Comparison of ENCODE assay signal across 13 cellular contexts in genomic region chr2:213306320-213306942, GRCh38. TPM values are rescaled to one million over a fixed set of nuclear protein-coding genes. Genes with fewer than 3 reads are reported as not detected.
DNase-seq lines count a peak whose midpoint lies in the region; ATAC-seq, FAIRE-seq and TF ChIP-seq lines count a peak whose summit lies in the region.
"Had no signal": no experiment of that assay in that cellular context is flagged by ENCODE, and none has a peak within 500 bp of the region (broad histone marks: within the 10 kb centered on the region; RNA-seq: fewer than 3 reads in every experiment).

No MANE protein-coding gene starts in this region.

- intact Hi-C loops in MCF 10A (cut with micrococcal nuclease) (no loop called here), breast epithelium (cut with DNase I; ENCODE audit: low total_unique reads) (no loop called here), right cardiac atrium (cut with DNase I) (no loop called here)

- no peaks in the 10 kb centered on the region for H4K20me1 ChIP-seq in astrocyte (ENCODE audit: insufficient read depth, low read length)

- FAIRE-seq in astrocyte (lab: Jason Lieb, UNC), result no peak

- TF ChIP-seq POLR2A in breast epithelium (IDR thresholded peaks at IDR 0.05), result no peak

- BruUV-seq in MCF 10A (replicated peaks; lab: Mats Ljungman, UMichigan), result no TSS peak

- H3K9me3 ChIP-seq in breast epithelium (peaks cover 17 to 39% of the 10 kb centered on the region in 2 donors), astrocyte (ENCODE audit: insufficient read depth, low read depth, low read length) (peaks cover 8% of the 10 kb centered on the region), right cardiac atrium (ENCODE audit: control insufficient read depth, low read length) (no peaks in the 10 kb centered on the region)

- WGBS in right cardiac atrium, result 41% methylated on average over 3 of the region's 3 CpGs

- H3K27ac Mint-ChIP-seq in MCF 10A (ENCODE audit: low read depth, unreplicated experiment) (no peak overlapping the region), astrocyte (ENCODE audit: unreplicated experiment) (peak overlapping the region; percentile 60)
- no peak overlapping the region for H3K27ac Mint-ChIP-seq in activated naive CD4-positive, alpha-beta T cell treated with anti-CD3 and anti-CD28 coated beads, Interleukin-2, amount 10 ng/mL, durations not matched to agents 7 days and 5 days
- H3K27ac Mint-ChIP-seq: natural killer cell treated with Interleukin-12 subunit alpha and Interleukin-12 subunit beta and Interleukin-15 and Interleukin-18, amount 100 ng/mL, for 72 hours; WTC11 had no signal

- H3K9ac ChIP-seq in astrocyte (ENCODE audit: low read length), result no peak overlapping the region

- POLR2A ChIA-PET in MCF 10A (lab: Yijun Ruan, JAX), result no interaction called here

- H3K27me3 Mint-ChIP-seq in MCF 10A (ENCODE audit: insufficient read depth, unreplicated experiment) (no peaks in the 10 kb centered on the region), astrocyte (ENCODE audit: low read depth, unreplicated experiment) (no peaks in the 10 kb centered on the region)
- no peaks in the 10 kb centered on the region for H3K27me3 Mint-ChIP-seq in activated naive CD4-positive, alpha-beta T cell treated with anti-CD3 and anti-CD28 coated beads, Interleukin-2, amount 10 ng/mL, durations not matched to agents 7 days and 5 days
- H3K27me3 Mint-ChIP-seq: natural killer cell treated with Interleukin-12 subunit alpha and Interleukin-12 subunit beta and Interleukin-15 and Interleukin-18, amount 100 ng/mL, for 72 hours had no signal

- H3K79me2 ChIP-seq in astrocyte (ENCODE audit: insufficient read depth, low read length), result no peaks in the 10 kb centered on the region

- no peaks in the 10 kb centered on the region for H3K4me1 Mint-ChIP-seq in MCF 10A (ENCODE audit: insufficient read depth, unreplicated experiment)
- H3K4me1 Mint-ChIP-seq in astrocyte (ENCODE audit: low read depth, unreplicated experiment), result peaks cover 9% of the 10 kb centered on the region
- H3K4me1 Mint-ChIP-seq in activated naive CD4-positive, alpha-beta T cell treated with anti-CD3 and anti-CD28 coated beads, Interleukin-2, amount 10 ng/mL, durations not matched to agents 7 days and 5 days, result no peaks in the 10 kb centered on the region
- H3K4me1 Mint-ChIP-seq: WTC11 had no signal

- H3K27ac ChIP-seq in breast epithelium (no peak overlapping the region), astrocyte (ENCODE audit: low read depth, low read length) (no peak overlapping the region), right cardiac atrium (ENCODE audit: low read length) (no peak overlapping the region)
- H3K27ac ChIP-seq: dorsolateral prefrontal cortex had no signal

- CTCF ChIA-PET in MCF 10A (lab: Yijun Ruan, JAX), result interaction anchor here (0.6 kb wide), 1 partner anchor 191 kb away, joined by 3 read pairs; no protein-coding TSS in a partner anchor
- CTCF ChIA-PET in activated naive CD4-positive, alpha-beta T cell treated with anti-CD3 and anti-CD28 coated beads, Interleukin-2, amount 10 ng/mL, durations not matched to agents 7 days and 5 days (lab: Charles Lee), result no interaction called here

- DNase-seq in MCF 10A (ENCODE audit: unreplicated experiment) (peak; percentile 62), breast epithelium (ENCODE audit: low spot score in 2 of 2) (no peak), astrocyte (ENCODE audit: low read depth) (peak; percentile 65), right cardiac atrium (peak; percentile 59 to 78 (median 66)), ureter (ENCODE audit: low spot score) (peak; percentile 50), NCI-H526 (lab: John Stamatoyannopoulos, UW) (no peak), NCI-H1436 treated with DMSO at 0.1 percent for 48 hours (lab: John Stamatoyannopoulos, UW) (no peak)
- DNase-seq in activated naive CD4-positive, alpha-beta T cell treated with anti-CD3 and anti-CD28 coated beads, Interleukin-2, amount 10 ng/mL, durations not matched to agents 7 days and 5 days, result no peak
- DNase-seq: dorsolateral prefrontal cortex; NCI-H1048; stimulated activated naive CD4-positive, alpha-beta T cell treated with Interleukin-2 at 50 U/mL for 16 hours had no signal

- TF ChIP-seq CTCF in MCF 10A (IDR thresholded peaks at IDR 0.05; ENCODE audit: unreplicated experiment), result no peak
- no peak for TF ChIP-seq CTCF in breast epithelium (IDR thresholded peaks at IDR 0.05)
- TF ChIP-seq CTCF in astrocyte (IDR thresholded peaks at IDR 0.05; ENCODE audit: insufficient read depth, low read depth, low read length), result no peak

- no peaks in the 10 kb centered on the region for H3K27me3 ChIP-seq in breast epithelium
- no peaks in the 10 kb centered on the region for H3K27me3 ChIP-seq in astrocyte (ENCODE audit: insufficient read depth, low read length)
- no peaks in the 10 kb centered on the region for H3K27me3 ChIP-seq in right cardiac atrium (ENCODE audit: control insufficient read depth, insufficient read depth)
- H3K27me3 ChIP-seq: dorsolateral prefrontal cortex had no signal

- no peak overlapping the region for H3K4me2 ChIP-seq in astrocyte (ENCODE audit: low read length)

- no peak overlapping the region for H2AFZ ChIP-seq in astrocyte (ENCODE audit: low read depth, low read length)

- H3K9me3 Mint-ChIP-seq in MCF 10A (ENCODE audit: unreplicated experiment) (peaks cover 14% of the 10 kb centered on the region), astrocyte (ENCODE audit: unreplicated experiment) (peaks cover 23% of the 10 kb centered on the region)
- peaks cover 22% of the 10 kb centered on the region for H3K9me3 Mint-ChIP-seq in activated naive CD4-positive, alpha-beta T cell treated with anti-CD3 and anti-CD28 coated beads, Interleukin-2, amount 10 ng/mL, durations not matched to agents 7 days and 5 days

- H3K4me3 ChIP-seq in breast epithelium, result no peak overlapping the region
- H3K4me3 ChIP-seq in astrocyte (ENCODE audit: insufficient read depth, low read depth, low read length), result no peak overlapping the region
- no peak overlapping the region for H3K4me3 ChIP-seq in right cardiac atrium (ENCODE audit: low read length)
- H3K4me3 ChIP-seq: dorsolateral prefrontal cortex had no signal

- ATAC-seq in right cardiac atrium, result peak; percentile 55 to 90
- ATAC-seq: natural killer cell treated with Interleukin-12 subunit alpha and Interleukin-12 subunit beta and Interleukin-15 and Interleukin-18, amount 100 ng/mL, for 72 hours; WTC11 had no signal

- H3K36me3 Mint-ChIP-seq in MCF 10A (ENCODE audit: insufficient read depth, unreplicated experiment) (peaks cover 41% of the 10 kb centered on the region), astrocyte (ENCODE audit: low read depth, unreplicated experiment) (peaks cover 27% of the 10 kb centered on the region)
- peaks cover 27% of the 10 kb centered on the region for H3K36me3 Mint-ChIP-seq in activated naive CD4-positive, alpha-beta T cell treated with anti-CD3 and anti-CD28 coated beads, Interleukin-2, amount 10 ng/mL, durations not matched to agents 7 days and 5 days

- no peaks in the 10 kb centered on the region for H3K36me3 ChIP-seq in breast epithelium
- H3K36me3 ChIP-seq in astrocyte (ENCODE audit: insufficient read depth, low read length), result no peaks in the 10 kb centered on the region

- no peaks in the 10 kb centered on the region for H3K4me1 ChIP-seq in breast epithelium
- no peaks in the 10 kb centered on the region for H3K4me1 ChIP-seq in astrocyte (ENCODE audit: insufficient read depth, low read length)
- H3K4me1 ChIP-seq in right cardiac atrium (ENCODE audit: control insufficient read depth, insufficient read depth, low read length), result no peaks in the 10 kb centered on the region

- H3K4me3 Mint-ChIP-seq in MCF 10A (ENCODE audit: unreplicated experiment) (no peak overlapping the region), astrocyte (ENCODE audit: unreplicated experiment) (no peak overlapping the region)
- no peak overlapping the region for H3K4me3 Mint-ChIP-seq in activated naive CD4-positive, alpha-beta T cell treated with anti-CD3 and anti-CD28 coated beads, Interleukin-2, amount 10 ng/mL, durations not matched to agents 7 days and 5 days
- H3K4me3 Mint-ChIP-seq: natural killer cell treated with Interleukin-12 subunit alpha and Interleukin-12 subunit beta and Interleukin-15 and Interleukin-18, amount 100 ng/mL, for 72 hours; WTC11 had no signal

RNA-seq across cellular contexts. Expression of gene SPAG16, which starts 22.2 kb away (rescaled TPM):
- total RNA-seq in MCF 10A (2022), result 11.5 and 14.3 TPM in 2 replicates
- total RNA-seq in breast epithelium, result 10 to 100 TPM; 25.3 to 42.0 (median 41.7) TPM
- total RNA-seq in astrocyte, result 14.6 and 16.7 TPM in 2 replicates
- total RNA-seq in right cardiac atrium, result 10 to 100 TPM; 19.9 to 28.7 (median 23.1) TPM
- polyA plus RNA-seq in right cardiac atrium, result 23.9 TPM
- 63.2 TPM for total RNA-seq in ureter

Comparison
In these comparisons a context has a peak if more than half of its experiments do, and no peak if none do; other contexts are left out.
1. DNase-seq: peak in MCF 10A (single experiment), astrocyte (single experiment), right cardiac atrium (3 of 3) and ureter (single experiment); none in breast epithelium (0 of 2), activated naive CD4-positive, alpha-beta T cell treated with anti-CD3 and anti-CD28 coated beads, Interleukin-2, amount 10 ng/mL, durations not matched to agents 7 days and 5 days (single experiment), NCI-H526 (0 of 2) and NCI-H1436 treated with DMSO at 0.1 percent for 48 hours (single experiment).